Comparison of ENCODE assay signal across 14 cellular contexts in the genomic region with DNA sequence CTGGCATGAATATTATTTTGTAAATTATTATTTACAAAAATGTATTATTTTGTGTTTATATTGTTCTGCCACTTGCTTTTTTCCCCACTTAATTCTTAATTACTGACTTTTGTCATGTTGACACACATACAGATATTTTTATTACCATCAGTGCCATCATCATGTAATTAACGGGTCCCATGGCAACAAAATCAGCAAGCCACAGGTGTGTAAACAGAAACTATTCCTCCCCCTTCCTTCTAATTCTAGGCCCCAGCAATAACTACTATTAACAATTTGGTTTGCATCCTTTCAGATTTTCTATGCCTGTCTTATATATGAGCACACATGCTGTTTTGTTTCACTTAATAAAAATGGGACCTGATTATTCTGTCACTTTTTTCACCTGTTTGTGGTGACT. TPM values are rescaled to one million over a fixed set of nuclear protein-coding genes. Genes with fewer than 3 reads are reported as not detected.
DNase-seq lines count a peak whose midpoint lies in the region; ATAC-seq and TF ChIP-seq lines count a peak whose summit lies in the region.
"Had no signal": no experiment of that assay in that cellular context is flagged by ENCODE, and none has a peak within 500 bp of the region (broad histone marks: within the 10 kb centered on the region; RNA-seq: fewer than 3 reads in every experiment).

No MANE protein-coding gene starts in this region.

- WGBS in sigmoid colon, 2 donors, result 13 to 60% methylated on average over 1 of the region's 1 CpG

- H3K4me1 Mint-ChIP-seq in T-helper 1 cell treated with Interleukin-12 subunit alpha and Interleukin-12 subunit beta and Interleukin-4 antibody, amounts not matched to agents 30 μg/mL and 1 μg/mL, for 36 hours (ENCODE audit: low read depth), result peaks cover 37% of the 10 kb centered on the region
- H3K4me1 Mint-ChIP-seq in activated CD4-positive, alpha-beta memory T cell treated with anti-CD3 and anti-CD28 coated beads for 36 hours (ENCODE audit: low read depth), result peaks cover 42% of the 10 kb centered on the region
- peaks cover 35 to 56% (median 52%) of the 10 kb centered on the region in 4 donors for H3K4me1 Mint-ChIP-seq in naive thymus-derived CD8-positive, alpha-beta T cell

- H3K27me3 ChIP-seq in sigmoid colon, result no peaks in the 10 kb centered on the region

- peaks cover 66% of the 10 kb centered on the region for H3K36me3 Mint-ChIP-seq in T-helper 1 cell treated with Interleukin-12 subunit alpha and Interleukin-12 subunit beta and Interleukin-4 antibody, amounts not matched to agents 30 μg/mL and 1 μg/mL, for 36 hours (ENCODE audit: low read depth)
- H3K36me3 Mint-ChIP-seq in activated CD4-positive, alpha-beta memory T cell treated with anti-CD3 and anti-CD28 coated beads for 36 hours, result peaks cover 69% of the 10 kb centered on the region
- peaks cover 13 to 94% (median 14%) of the 10 kb centered on the region in 3 donors for H3K36me3 Mint-ChIP-seq in naive thymus-derived CD8-positive, alpha-beta T cell

- H3K4me3 ChIP-seq in sigmoid colon, result no peak overlapping the region
- H3K4me3 ChIP-seq: SK-N-MC, skin epidermis had no signal

- no peak for TF ChIP-seq EP300 in sigmoid colon (IDR thresholded peaks at IDR 0.05)

- no peaks in the 10 kb centered on the region for H3K36me3 ChIP-seq in sigmoid colon

- TF ChIP-seq POLR2A in sigmoid colon (IDR thresholded peaks at IDR 0.05), result no peak

- no peaks in the 10 kb centered on the region for H3K4me1 ChIP-seq in sigmoid colon

- POLR2A ChIA-PET in activated CD4-positive, alpha-beta memory T cell treated with anti-CD3 and anti-CD28 coated beads for 36 hours (lab: Charles Lee), result no interaction called here
- POLR2A ChIA-PET in naive thymus-derived CD8-positive, alpha-beta T cell (lab: Charles Lee), result interaction anchor here (0.5 to 0.8 kb wide), 2 partner anchors 30 to 32 kb away, joined by 3 read pairs; no protein-coding TSS in a partner anchor

- intact Hi-C loops in activated CD4-positive, alpha-beta memory T cell treated with anti-CD3 and anti-CD28 coated beads for 36 hours (cut with micrococcal nuclease), result no loop called here
- intact Hi-C loops in sigmoid colon (cut with DNase I), result no loop called here

- TF ChIP-seq CTCF in sigmoid colon (IDR thresholded peaks at IDR 0.05), result no peak

- no peak overlapping the region for H3K4me3 Mint-ChIP-seq in T-helper 1 cell treated with Interleukin-12 subunit alpha and Interleukin-12 subunit beta and Interleukin-4 antibody, amounts not matched to agents 30 μg/mL and 1 μg/mL, for 36 hours
- H3K4me3 Mint-ChIP-seq in activated CD4-positive, alpha-beta memory T cell treated with anti-CD3 and anti-CD28 coated beads for 36 hours, result no peak overlapping the region
- H3K4me3 Mint-ChIP-seq in naive thymus-derived CD8-positive, alpha-beta T cell, result no peak overlapping the region
- H3K4me3 Mint-ChIP-seq: activated T-cell treated with anti-CD3 and anti-CD28 coated beads, Interleukin-2, amount 50 U/mL, for 4 hours had no signal

- DNase-seq in T-helper 1 cell (no peak), NCI-H1436 (lab: John Stamatoyannopoulos, UW) (peak; percentile 71), midbrain (lab: John Stamatoyannopoulos, UW) (no peak), sigmoid colon (no peak)
- DNase-seq in activated CD4-positive, alpha-beta memory T cell treated with anti-CD3 and anti-CD28 coated beads for 36 hours, result no peak
- no peak for DNase-seq in naive thymus-derived CD8-positive, alpha-beta T cell
- DNase-seq: activated CD4-positive, CD25-positive, alpha-beta regulatory T cell; activated T-cell treated with anti-CD3 and anti-CD28 coated beads, Interleukin-2, amount 50 U/mL, for 4 hours; dermis blood vessel endothelial cell; mammary epithelial cell had no signal

- no peak overlapping the region for H3K27ac ChIP-seq in sigmoid colon
- H3K27ac ChIP-seq: SK-N-MC, skin epidermis had no signal

- no peaks in the 10 kb centered on the region for H3K9me3 Mint-ChIP-seq in T-helper 1 cell treated with Interleukin-12 subunit alpha and Interleukin-12 subunit beta and Interleukin-4 antibody, amounts not matched to agents 30 μg/mL and 1 μg/mL, for 36 hours
- H3K9me3 Mint-ChIP-seq in activated CD4-positive, alpha-beta memory T cell treated with anti-CD3 and anti-CD28 coated beads for 36 hours, result no peaks in the 10 kb centered on the region
- no peaks in the 10 kb centered on the region for H3K9me3 Mint-ChIP-seq in naive thymus-derived CD8-positive, alpha-beta T cell
- H3K9me3 Mint-ChIP-seq: activated T-cell treated with anti-CD3 and anti-CD28 coated beads, Interleukin-2, amount 50 U/mL, for 4 hours had no signal

- CTCF ChIA-PET in activated CD4-positive, alpha-beta memory T cell treated with anti-CD3 and anti-CD28 coated beads for 36 hours (lab: Charles Lee), result interaction anchor here (1.3 kb wide), 1 partner anchor 146 kb away, joined by 4 read pairs; no protein-coding TSS in a partner anchor

- no peak for ATAC-seq in naive thymus-derived CD8-positive, alpha-beta T cell
- no peak for ATAC-seq in GM21723 (IDR thresholded peaks at IDR 0.05; ENCODE audit: unreplicated experiment)
- ATAC-seq: activated T-cell treated with anti-CD3 and anti-CD28 coated beads, Interleukin-2, amount 50 U/mL, for 4 hours had no signal

- H3K27ac Mint-ChIP-seq in T-helper 1 cell treated with Interleukin-12 subunit alpha and Interleukin-12 subunit beta and Interleukin-4 antibody, amounts not matched to agents 30 μg/mL and 1 μg/mL, for 36 hours, result peak overlapping the region; percentile 63
- H3K27ac Mint-ChIP-seq in activated CD4-positive, alpha-beta memory T cell treated with anti-CD3 and anti-CD28 coated beads for 36 hours, result peak overlapping the region; percentile 63
- H3K27ac Mint-ChIP-seq in naive thymus-derived CD8-positive, alpha-beta T cell, result peak overlapping the region; percentile 76 to 96 (median 88)

- no peaks in the 10 kb centered on the region for H3K27me3 Mint-ChIP-seq in T-helper 1 cell treated with Interleukin-12 subunit alpha and Interleukin-12 subunit beta and Interleukin-4 antibody, amounts not matched to agents 30 μg/mL and 1 μg/mL, for 36 hours (ENCODE audit: low read depth)
- no peaks in the 10 kb centered on the region for H3K27me3 Mint-ChIP-seq in activated CD4-positive, alpha-beta memory T cell treated with anti-CD3 and anti-CD28 coated beads for 36 hours
- H3K27me3 Mint-ChIP-seq in naive thymus-derived CD8-positive, alpha-beta T cell, result no peaks in the 10 kb centered on the region

- no peaks in the 10 kb centered on the region for H3K9me3 ChIP-seq in sigmoid colon

RNA-seq across cellular contexts. Expression of gene CYFIP2, which starts 29.3 kb away (rescaled TPM):
- 100 to 1,000 TPM; 319 to 321 TPM for total RNA-seq in activated CD4-positive, alpha-beta memory T cell treated with anti-CD3 and anti-CD28 coated beads for 36 hours
- total RNA-seq in naive thymus-derived CD8-positive, alpha-beta T cell, result 100 to 1,000 TPM; 395 to 412 TPM
- 100 to 1,000 TPM; 417 to 668 (median 506) TPM for polyA plus RNA-seq in naive thymus-derived CD8-positive, alpha-beta T cell
- total RNA-seq in sigmoid colon, result 10 to 100 TPM; 13.8 to 37.8 (median 29.3) TPM
- polyA plus RNA-seq in sigmoid colon, result 10 to 100 TPM in 1 of 3 donors, 1 to 10 TPM in 2; 4.8 to 38.1 (median 8.1) TPM

Comparison
In these comparisons a context has a peak if more than half of its experiments do, and no peak if none do; other contexts are left out.
1. RNA of gene CYFIP2, which starts 29.3 kb away (total RNA-seq): 395 to 412 TPM in naive thymus-derived CD8-positive, alpha-beta T cell and 319 to 321 TPM in activated CD4-positive, alpha-beta memory T cell treated with anti-CD3 and anti-CD28 coated beads for 36 hours; 13.8 to 37.8 TPM in sigmoid colon; every median in the first group is over 4 times any median in the second.
2. Peak in every context shown above with its lines, with median percentiles within 50 percentile points of each other: H3K27ac Mint-ChIP-seq.